In the genomic region with DNA sequence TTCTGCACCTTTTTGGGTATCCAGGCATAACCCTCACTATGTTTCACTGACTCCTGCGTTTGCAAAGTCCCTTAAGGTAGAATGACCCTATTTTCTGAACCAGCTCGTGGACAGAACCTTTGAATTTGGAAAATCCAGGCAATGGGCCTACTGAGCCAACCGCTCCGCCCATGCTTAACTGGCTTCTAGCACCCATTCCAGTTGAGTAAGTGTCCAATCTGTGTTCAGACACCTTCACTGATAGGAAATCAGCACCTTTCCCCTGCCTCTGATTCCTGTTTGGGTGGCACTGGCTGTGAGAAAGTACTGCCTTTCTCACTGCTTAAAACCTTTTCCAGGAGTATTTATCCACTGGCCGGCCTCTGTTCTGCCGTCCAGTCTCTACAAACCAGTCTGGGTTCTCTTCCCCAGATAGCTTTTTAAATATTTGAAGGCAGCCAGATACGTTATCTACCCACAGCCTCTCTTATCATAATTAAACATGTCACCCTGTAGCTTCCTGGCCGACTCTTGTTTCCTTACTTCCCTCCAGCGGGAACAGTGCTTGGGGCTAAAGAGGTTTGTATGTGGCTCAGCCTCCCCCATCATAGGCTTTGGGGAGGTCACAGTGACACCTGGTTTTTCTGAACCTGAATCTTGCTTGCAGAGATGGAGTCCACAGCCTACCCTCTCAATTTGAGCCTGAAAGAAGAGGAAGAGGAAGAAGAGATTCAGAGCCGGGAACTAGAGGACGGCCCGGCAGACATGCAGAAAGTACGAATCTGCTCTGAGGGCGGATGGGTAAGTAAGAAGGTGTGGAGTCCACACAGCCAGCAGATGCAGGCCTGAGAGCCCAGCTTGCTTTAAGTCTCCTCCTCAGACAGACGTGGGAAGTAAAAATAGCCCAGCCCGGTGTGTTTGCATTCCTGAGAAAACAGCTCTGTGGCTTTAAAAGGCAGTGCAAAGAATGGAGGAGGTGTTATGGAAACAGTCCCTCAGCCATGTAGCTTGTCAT, we compare ENCODE assay signal across 8 cellular contexts. TPM values are rescaled to one million over a fixed set of nuclear protein-coding genes. Genes with fewer than 3 reads are reported as not detected.
DNase-seq lines count a peak whose midpoint lies in the region; ATAC-seq and TF ChIP-seq lines count a peak whose summit lies in the region.

No MANE protein-coding gene starts in this region.

- peak overlapping the region; percentile 77 for H3K27ac Mint-ChIP-seq in activated CD4-positive, alpha-beta T cell treated with anti-CD3 and anti-CD28 coated beads for 36 hours
- peak overlapping the region; percentile 77 for H3K27ac Mint-ChIP-seq in activated T-helper 1 cell treated with anti-CD3 and anti-CD28 coated beads, Interleukin-12 subunit alpha, Interleukin-12 subunit beta, Interleukin-2, Interleukin-4 antibody, amounts not matched to agents 30 ng/mL and 10 ng/mL and 1 ng/mL, durations not matched to agents 14 hours and 24 hours and 36 hours

- DNase-seq in activated CD4-positive, alpha-beta T cell treated with anti-CD3 and anti-CD28 coated beads for 36 hours: no peak
- no peak for DNase-seq in activated CD4-positive, alpha-beta T cell treated with anti-CD3 and anti-CD28 coated beads, Interleukin-2, amount 50 U/mL, for 48 hours
- no peak for DNase-seq in activated T-helper 1 cell treated with anti-CD3 and anti-CD28 coated beads, Interleukin-12 subunit alpha, Interleukin-12 subunit beta, Interleukin-2, Interleukin-4 antibody, amounts not matched to agents 30 ng/mL and 10 ng/mL and 1 ng/mL, durations not matched to agents 14 hours and 24 hours and 36 hours (ENCODE audit: low spot score)
- DNase-seq in right atrium auricular region (ENCODE audit: low spot score): no peak
- DNase-seq in retinal pigment epithelial cell (ENCODE audit: low read depth): no peak
- DNase-seq in NCI-H2171 treated with DMSO at 0.1 percent for 48 hours (lab: John Stamatoyannopoulos, UW): no peak
- no peak for DNase-seq in NCI-H774 (lab: John Stamatoyannopoulos, UW)
- DNase-seq in activated CD4-positive, alpha-beta T cell treated with anti-CD3 and anti-CD28 coated beads for 1 hour: no peak

- H3K4me1 Mint-ChIP-seq in activated CD4-positive, alpha-beta T cell treated with anti-CD3 and anti-CD28 coated beads for 36 hours: peaks cover 64% of the 10 kb centered on the region
- H3K4me1 Mint-ChIP-seq in activated T-helper 1 cell treated with anti-CD3 and anti-CD28 coated beads, Interleukin-12 subunit alpha, Interleukin-12 subunit beta, Interleukin-2, Interleukin-4 antibody, amounts not matched to agents 30 ng/mL and 10 ng/mL and 1 ng/mL, durations not matched to agents 14 hours and 24 hours and 36 hours (ENCODE audit: low read depth): peaks cover 79% of the 10 kb centered on the region

- CTCF ChIA-PET in activated CD4-positive, alpha-beta T cell treated with anti-CD3 and anti-CD28 coated beads for 36 hours (lab: Charles Lee): interaction anchor here (0.6 to 1.3 kb wide), 4 partner anchors 14 to 208 kb away, joined by 3 to 4 read pairs (median 4); no protein-coding TSS in a partner anchor

- H3K27me3 ChIP-seq in right atrium auricular region: no peaks in the 10 kb centered on the region

- peak overlapping the region; percentile 62 to 73 for H3K4me3 ChIP-seq in right atrium auricular region
- peak overlapping the region; percentile 73 for H3K4me3 ChIP-seq in retinal pigment epithelial cell (ENCODE audit: low read length)

- peak overlapping the region; percentile 90 for H3K4me3 Mint-ChIP-seq in activated CD4-positive, alpha-beta T cell treated with anti-CD3 and anti-CD28 coated beads for 36 hours
- peak overlapping the region; percentile 89 for H3K4me3 Mint-ChIP-seq in activated T-helper 1 cell treated with anti-CD3 and anti-CD28 coated beads, Interleukin-12 subunit alpha, Interleukin-12 subunit beta, Interleukin-2, Interleukin-4 antibody, amounts not matched to agents 30 ng/mL and 10 ng/mL and 1 ng/mL, durations not matched to agents 14 hours and 24 hours and 36 hours

- H3K27me3 Mint-ChIP-seq in activated CD4-positive, alpha-beta T cell treated with anti-CD3 and anti-CD28 coated beads for 36 hours: no peaks in the 10 kb centered on the region
- no peaks in the 10 kb centered on the region for H3K27me3 Mint-ChIP-seq in activated T-helper 1 cell treated with anti-CD3 and anti-CD28 coated beads, Interleukin-12 subunit alpha, Interleukin-12 subunit beta, Interleukin-2, Interleukin-4 antibody, amounts not matched to agents 30 ng/mL and 10 ng/mL and 1 ng/mL, durations not matched to agents 14 hours and 24 hours and 36 hours (ENCODE audit: insufficient read depth)

- POLR2A ChIA-PET in activated CD4-positive, alpha-beta T cell treated with anti-CD3 and anti-CD28 coated beads for 36 hours (lab: Charles Lee): interaction anchor here (1.1 to 3.2 kb wide), 2 partner anchors 18 to 35 kb away, joined by 4 to 13 read pairs; partner anchors contain the start of gene TADA1

- no peak for ATAC-seq in activated CD4-positive, alpha-beta T cell treated with anti-CD3 and anti-CD28 coated beads for 36 hours

- H3K9me3 ChIP-seq in right atrium auricular region: no peaks in the 10 kb centered on the region

- H3K9me3 Mint-ChIP-seq in activated CD4-positive, alpha-beta T cell treated with anti-CD3 and anti-CD28 coated beads for 36 hours (ENCODE audit: low read depth): no peaks in the 10 kb centered on the region
- no peaks in the 10 kb centered on the region for H3K9me3 Mint-ChIP-seq in activated T-helper 1 cell treated with anti-CD3 and anti-CD28 coated beads, Interleukin-12 subunit alpha, Interleukin-12 subunit beta, Interleukin-2, Interleukin-4 antibody, amounts not matched to agents 30 ng/mL and 10 ng/mL and 1 ng/mL, durations not matched to agents 14 hours and 24 hours and 36 hours

- intact Hi-C loops in activated CD4-positive, alpha-beta T cell treated with anti-CD3 and anti-CD28 coated beads for 36 hours (cut with DNase I, micrococcal nuclease): no loop called here
- intact Hi-C loops in activated T-helper 1 cell treated with anti-CD3 and anti-CD28 coated beads, Interleukin-12 subunit alpha, Interleukin-12 subunit beta, Interleukin-2, Interleukin-4 antibody, amounts not matched to agents 30 ng/mL and 10 ng/mL and 1 ng/mL, durations not matched to agents 14 hours and 24 hours and 36 hours (cut with micrococcal nuclease): loop anchor here (1.0 kb wide), 1 partner anchor 36 kb away; the partner anchor contains the start of gene TADA1

- H3K36me3 Mint-ChIP-seq in activated CD4-positive, alpha-beta T cell treated with anti-CD3 and anti-CD28 coated beads for 36 hours (ENCODE audit: low read depth): peaks cover 38% of the 10 kb centered on the region
- H3K36me3 Mint-ChIP-seq in activated T-helper 1 cell treated with anti-CD3 and anti-CD28 coated beads, Interleukin-12 subunit alpha, Interleukin-12 subunit beta, Interleukin-2, Interleukin-4 antibody, amounts not matched to agents 30 ng/mL and 10 ng/mL and 1 ng/mL, durations not matched to agents 14 hours and 24 hours and 36 hours (ENCODE audit: low read depth): peaks cover 42% of the 10 kb centered on the region

- H3K27ac ChIP-seq in right atrium auricular region: peak overlapping the region; percentile 86 to 89

- TF ChIP-seq CTCF in right atrium auricular region (IDR thresholded peaks at IDR 0.05) (no peak), retinal pigment epithelial cell (conservative IDR thresholded peaks at IDR 0.05; ENCODE audit: low read depth, low read length) (no peak)

- H3K4me1 ChIP-seq in right atrium auricular region: peaks cover 0 to 67% of the 10 kb centered on the region in 2 donors

- H3K36me3 ChIP-seq in right atrium auricular region: peaks cover 30% of the 10 kb centered on the region

RNA-seq across cellular contexts. Expression of gene POGK, which starts 1.3 kb away (rescaled TPM):
- 10 to 100 TPM; 36.2 to 40.6 TPM for total RNA-seq in activated CD4-positive, alpha-beta T cell treated with anti-CD3 and anti-CD28 coated beads for 36 hours
- 51.4 and 54.1 TPM in 2 replicates for total RNA-seq in activated T-helper 1 cell treated with anti-CD3 and anti-CD28 coated beads, Interleukin-12 subunit alpha, Interleukin-12 subunit beta, Interleukin-2, Interleukin-4 antibody, amounts not matched to agents 30 ng/mL and 10 ng/mL and 1 ng/mL, durations not matched to agents 14 hours and 24 hours and 36 hours
- total RNA-seq in right atrium auricular region: 10 to 100 TPM; 15.8 to 20.2 TPM

RNA-seq across cellular contexts. Expression of gene TADA1, which starts 35.5 kb away (rescaled TPM):
- total RNA-seq in activated CD4-positive, alpha-beta T cell treated with anti-CD3 and anti-CD28 coated beads for 36 hours: 10 to 100 TPM; 16.0 to 19.5 TPM
- 15.6 and 17.3 TPM in 2 replicates for total RNA-seq in activated T-helper 1 cell treated with anti-CD3 and anti-CD28 coated beads, Interleukin-12 subunit alpha, Interleukin-12 subunit beta, Interleukin-2, Interleukin-4 antibody, amounts not matched to agents 30 ng/mL and 10 ng/mL and 1 ng/mL, durations not matched to agents 14 hours and 24 hours and 36 hours
- 10 to 100 TPM; 10.9 to 11.1 TPM for total RNA-seq in right atrium auricular region
